In the genomic region with DNA sequence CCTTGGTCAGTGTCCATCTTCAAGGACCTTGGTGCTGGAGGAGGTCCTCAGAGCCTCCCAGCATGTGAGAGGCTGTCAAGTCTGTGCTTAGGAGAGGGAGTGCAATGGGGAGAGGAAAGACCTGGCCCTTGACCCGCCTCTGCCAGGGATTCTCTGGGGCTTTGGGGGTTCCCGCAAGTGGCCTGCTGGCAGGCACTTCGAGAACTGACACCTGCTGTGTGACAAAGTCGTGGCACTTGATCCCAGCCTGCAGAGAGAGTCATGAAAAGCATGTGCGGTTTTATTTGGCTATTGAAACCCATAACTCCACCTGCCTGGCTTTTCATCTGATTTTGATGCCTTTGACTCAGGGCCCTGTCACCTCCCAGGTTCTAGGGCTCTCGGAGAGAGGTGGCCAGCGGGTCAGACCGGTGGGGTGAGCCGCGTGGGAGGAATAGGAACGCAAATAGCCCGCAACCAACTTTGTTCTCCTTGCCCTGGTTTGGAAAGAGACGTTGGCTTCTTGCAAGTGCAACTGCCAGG, we compare ENCODE assay signal across 8 cellular contexts. TPM values are rescaled to one million over a fixed set of nuclear protein-coding genes. Genes with fewer than 3 reads are reported as not detected.
DNase-seq lines count a peak whose midpoint lies in the region; ATAC-seq and TF ChIP-seq lines count a peak whose summit lies in the region.

No MANE protein-coding gene starts in this region.

- no peaks in the 10 kb centered on the region for H3K9me3 Mint-ChIP-seq in stimulated activated naive CD8-positive, alpha-beta T cell treated with anti-CD3 and anti-CD28 coated beads, Interleukin-15, Interleukin-2, amounts not matched to agents 100 ng/mL and 50 ng/mL, for 24 hours

- H3K4me3 Mint-ChIP-seq in stimulated activated naive CD8-positive, alpha-beta T cell treated with anti-CD3 and anti-CD28 coated beads, Interleukin-15, Interleukin-2, amounts not matched to agents 100 ng/mL and 50 ng/mL, for 24 hours, result peak overlapping the region; percentile 70

- H3K36me3 ChIP-seq in endocrine pancreas (ENCODE audit: control insufficient read depth, insufficient read depth, low read length), result no peaks in the 10 kb centered on the region

- H3K27me3 ChIP-seq in endocrine pancreas (ENCODE audit: control insufficient read depth, insufficient read depth, low read length), result no peaks in the 10 kb centered on the region

- ATAC-seq in GM21447 (IDR thresholded peaks at IDR 0.05; ENCODE audit: unreplicated experiment), result peak; percentile 27
- ATAC-seq in omental fat pad (ENCODE audit: low FRiP score), result no peak

- DNase-seq in LNCaP clone FGC (ENCODE audit: low read depth) (peak; percentile 69), DMS53 (lab: John Stamatoyannopoulos, UW) (no peak), GOT3 (lab: John Stamatoyannopoulos, UW) (no peak), omental fat pad (ENCODE audit: low spot score) (no peak)

- H3K9ac ChIP-seq in endocrine pancreas (ENCODE audit: control insufficient read depth, insufficient read depth, low read length), result peak overlapping the region; percentile 22

- TF ChIP-seq CTCF in LNCaP clone FGC (IDR thresholded peaks at IDR 0.05; ENCODE audit: control insufficient read depth, extremely low read depth, insufficient read depth) (no peak), omental fat pad (IDR thresholded peaks at IDR 0.05) (no peak)

- peak overlapping the region; percentile 15; the same call in 1 of the 2 replicates for H3K4me3 ChIP-seq in GM08714 (ENCODE audit: low read length)
- H3K4me3 ChIP-seq in LNCaP clone FGC (ENCODE audit: low read depth, low read length), result 0 out of 2 replicates have a peak overlapping the region, but pooled peaks have one; percentile 8
- H3K4me3 ChIP-seq in endocrine pancreas (ENCODE audit: control insufficient read depth, insufficient read depth, low read length), result no peak overlapping the region

- peaks cover 83% of the 10 kb centered on the region for H3K4me1 Mint-ChIP-seq in stimulated activated naive CD8-positive, alpha-beta T cell treated with anti-CD3 and anti-CD28 coated beads, Interleukin-15, Interleukin-2, amounts not matched to agents 100 ng/mL and 50 ng/mL, for 24 hours (ENCODE audit: low read depth)

- no peaks in the 10 kb centered on the region for H3K36me3 Mint-ChIP-seq in stimulated activated naive CD8-positive, alpha-beta T cell treated with anti-CD3 and anti-CD28 coated beads, Interleukin-15, Interleukin-2, amounts not matched to agents 100 ng/mL and 50 ng/mL, for 24 hours (ENCODE audit: low read depth)

- no peaks in the 10 kb centered on the region for H3K4me1 ChIP-seq in endocrine pancreas (ENCODE audit: control insufficient read depth, insufficient read depth, low read length)

- H3K9me3 ChIP-seq in endocrine pancreas (ENCODE audit: control insufficient read depth, low read length), result no peaks in the 10 kb centered on the region

- no peaks in the 10 kb centered on the region for H3K27me3 Mint-ChIP-seq in stimulated activated naive CD8-positive, alpha-beta T cell treated with anti-CD3 and anti-CD28 coated beads, Interleukin-15, Interleukin-2, amounts not matched to agents 100 ng/mL and 50 ng/mL, for 24 hours

- H3K27ac Mint-ChIP-seq in stimulated activated naive CD8-positive, alpha-beta T cell treated with anti-CD3 and anti-CD28 coated beads, Interleukin-15, Interleukin-2, amounts not matched to agents 100 ng/mL and 50 ng/mL, for 24 hours, result peak overlapping the region; percentile 91

RNA-seq across cellular contexts. Expression of a gene that starts 42.8 kb away (rescaled TPM):
- 100 to 1,000 TPM in 2 of 4 donors, 10 to 100 TPM in 2; 50.9 to 181 (median 90.9) TPM for total RNA-seq in omental fat pad
